In the genomic region with DNA sequence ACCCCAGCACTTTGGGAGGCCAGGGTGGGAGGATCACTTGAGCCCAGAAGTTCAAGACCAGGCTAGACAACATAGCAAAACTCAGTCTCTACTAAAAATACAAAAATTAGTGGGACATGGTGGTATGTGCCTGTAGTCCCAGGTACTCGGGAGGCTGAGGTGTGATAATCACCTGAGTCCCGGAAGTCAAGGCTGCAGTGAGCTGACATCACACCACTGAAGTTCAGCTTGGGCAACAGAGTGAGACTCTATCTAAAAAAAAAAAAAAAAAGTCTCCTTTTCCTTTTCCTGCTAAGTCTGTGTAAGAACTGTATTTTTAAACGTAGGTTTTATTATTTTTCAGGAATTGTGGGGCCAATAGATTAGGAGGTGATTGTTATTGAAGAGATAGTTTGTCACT, we compare ENCODE assay signal across 25 cellular contexts.
"Had no signal": no experiment of that assay in that cellular context is flagged by ENCODE, and none has a peak within 500 bp of the region (broad histone marks: within the 10 kb centered on the region; RNA-seq: fewer than 3 reads in every experiment).

No MANE protein-coding gene starts in this region.

- H3K9me3 ChIP-seq: colonic mucosa, esophagus squamous epithelium, gastrocnemius medialis, neutrophil, pancreas, right lobe of liver, stomach, suprapubic skin had no signal

- H3K27ac Mint-ChIP-seq: activated naive CD8-positive, alpha-beta T cell treated with anti-CD3 and anti-CD28 coated beads for 36 hours; activated T-helper 2 cell treated with anti-CD3 and anti-CD28 coated beads, Interferon-gamma antibody, Interleukin-2, Interleukin-4, amounts not matched to agents 10 μg/mL and 5 μg/mL and 100 μg/mL, durations not matched to agents 14 hours and 24 hours and 36 hours; effector memory CD8-positive, alpha-beta T cell; naive thymus-derived CD4-positive, alpha-beta T cell; stimulated activated effector memory CD8-positive, alpha-beta T cell treated with anti-CD3 and anti-CD28 coated beads, Interleukin-12 subunit alpha, Interleukin-12 subunit beta, amount 100 ng/mL, for 72 hours; type B pancreatic cell had no signal

- H3K4me3 Mint-ChIP-seq: activated naive CD8-positive, alpha-beta T cell treated with anti-CD3 and anti-CD28 coated beads for 36 hours; activated T-cell treated with anti-CD3 and anti-CD28 coated beads, Interleukin-2, amount 50 U/mL, for 4 hours; effector memory CD8-positive, alpha-beta T cell; naive thymus-derived CD4-positive, alpha-beta T cell; stimulated activated effector memory CD8-positive, alpha-beta T cell treated with anti-CD3 and anti-CD28 coated beads, Interleukin-12 subunit alpha, Interleukin-12 subunit beta, amount 100 ng/mL, for 72 hours; type B pancreatic cell had no signal

- H3K27me3 Mint-ChIP-seq: activated naive CD8-positive, alpha-beta T cell treated with anti-CD3 and anti-CD28 coated beads for 36 hours; effector memory CD8-positive, alpha-beta T cell; naive thymus-derived CD4-positive, alpha-beta T cell; type B pancreatic cell had no signal

- H3K9me3 Mint-ChIP-seq: activated naive CD8-positive, alpha-beta T cell treated with anti-CD3 and anti-CD28 coated beads for 36 hours; activated T-helper 2 cell treated with anti-CD3 and anti-CD28 coated beads, Interferon-gamma antibody, Interleukin-2, Interleukin-4, amounts not matched to agents 10 μg/mL and 5 μg/mL and 100 μg/mL, durations not matched to agents 14 hours and 24 hours and 36 hours; type B pancreatic cell had no signal

- H3K27me3 ChIP-seq: colonic mucosa, dorsolateral prefrontal cortex, esophagus squamous epithelium, gastrocnemius medialis, neutrophil, pancreas, right lobe of liver, stomach, suprapubic skin had no signal

- H3K4me1 ChIP-seq: colonic mucosa had no signal

- H3K4me3 ChIP-seq: colonic mucosa, dorsolateral prefrontal cortex, esophagus squamous epithelium, gastrocnemius medialis, pancreas, right lobe of liver, skin epidermis, stomach, suprapubic skin had no signal

- H3K4me1 Mint-ChIP-seq: activated naive CD8-positive, alpha-beta T cell treated with anti-CD3 and anti-CD28 coated beads for 36 hours; naive thymus-derived CD4-positive, alpha-beta T cell; stimulated activated effector memory CD8-positive, alpha-beta T cell treated with anti-CD3 and anti-CD28 coated beads, Interleukin-12 subunit alpha, Interleukin-12 subunit beta, amount 100 ng/mL, for 72 hours had no signal

- DNase-seq: activated CD4-positive, alpha-beta T cell treated with anti-CD3 and anti-CD28 coated beads, Interleukin-2, amount 50 U/mL, for 48 hours; activated CD8-positive, alpha-beta memory T cell treated with anti-CD3 and anti-CD28 coated beads, Interleukin-2, amount 50 U/mL, for 48 hours; activated naive CD4-positive, alpha-beta T cell treated with Interleukin-2 at 50 U/mL for 16 hours; activated naive CD8-positive, alpha-beta T cell treated with anti-CD3 and anti-CD28 coated beads for 36 hours; activated T-cell treated with anti-CD3 and anti-CD28 coated beads, Interleukin-2, amount 50 U/mL, for 4 hours; central memory CD4-positive, alpha-beta T cell; colonic mucosa; dorsolateral prefrontal cortex; effector memory CD8-positive, alpha-beta T cell; esophagus squamous epithelium; gastrocnemius medialis; hippocampal formation; left cardiac atrium; naive thymus-derived CD4-positive, alpha-beta T cell; pancreas; right lobe of liver; stimulated activated CD4-positive, alpha-beta T cell treated with anti-CD3 and anti-CD28 coated beads, Interleukin-1b, Interleukin-23, amount 100 ng/mL, for 48 hours; stomach; T-helper 1 cell had no signal

- H3K36me3 Mint-ChIP-seq: activated naive CD8-positive, alpha-beta T cell treated with anti-CD3 and anti-CD28 coated beads for 36 hours; naive thymus-derived CD4-positive, alpha-beta T cell; stimulated activated effector memory CD8-positive, alpha-beta T cell treated with anti-CD3 and anti-CD28 coated beads, Interleukin-12 subunit alpha, Interleukin-12 subunit beta, amount 100 ng/mL, for 72 hours; type B pancreatic cell had no signal

- H3K27ac ChIP-seq: colonic mucosa, dorsolateral prefrontal cortex, esophagus squamous epithelium, gastrocnemius medialis, neutrophil, pancreas, right lobe of liver, skin epidermis, suprapubic skin had no signal

- H3K36me3 ChIP-seq: colonic mucosa, esophagus squamous epithelium, gastrocnemius medialis, neutrophil, pancreas, right lobe of liver, stomach, suprapubic skin had no signal
